Comparison of ENCODE assay signal across 13 cellular contexts in the genomic region with DNA sequence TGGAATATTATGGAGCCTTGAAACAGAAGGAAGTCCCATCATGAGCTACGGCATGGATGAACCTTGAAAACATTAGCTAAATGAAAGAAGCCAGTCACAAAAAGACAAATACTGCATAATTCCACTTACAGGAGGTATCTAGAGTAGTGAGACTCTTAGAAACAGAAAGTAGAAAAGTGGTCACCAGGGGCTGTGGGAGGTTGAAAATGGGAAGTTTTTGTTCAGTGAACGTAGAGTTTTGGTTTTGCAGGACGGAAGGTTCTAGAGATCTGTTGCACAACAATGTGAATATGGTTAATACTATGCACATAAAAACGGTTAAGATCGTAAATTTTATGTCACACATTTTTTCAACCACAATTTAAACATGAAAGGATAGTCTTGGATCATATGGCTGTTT. TPM values are rescaled to one million over a fixed set of nuclear protein-coding genes. Genes with fewer than 3 reads are reported as not detected.
A peak's percentile ranks its signal among the peaks of the same experiment; 100 is the strongest.
DNase-seq lines count a peak whose midpoint lies in the region; ATAC-seq and TF ChIP-seq lines count a peak whose summit lies in the region.
"Had no signal": no experiment of that assay in that cellular context is flagged by ENCODE, and none has a peak within 500 bp of the region (broad histone marks: within the 10 kb centered on the region; RNA-seq: fewer than 3 reads in every experiment).

No MANE protein-coding gene starts in this region.

- no peak overlapping the region for H3K4me3 ChIP-seq in testis
- H3K4me3 ChIP-seq: tibial artery had no signal

- H3K27me3 ChIP-seq in testis = no peaks in the 10 kb centered on the region
- H3K27me3 ChIP-seq: tibial artery had no signal

- no peak for TF ChIP-seq CTCF in testis (IDR thresholded peaks at IDR 0.05)

- 72 to 78% methylated on average over 5 of the region's 5 CpGs for WGBS in testis, 2 donors

- H3K27ac ChIP-seq in testis = no peak overlapping the region
- H3K27ac ChIP-seq: tibial artery had no signal

- intact Hi-C loops in testis (cut with DNase I; ENCODE audit: low total_unique reads) = no loop called here

- H3K4me1 ChIP-seq in testis = no peaks in the 10 kb centered on the region
- H3K4me1 ChIP-seq: tibial artery had no signal

- DNase-seq in testis (no peak), NCI-H446 (lab: John Stamatoyannopoulos, UW) (no peak), NCI-H345 treated with DMSO at 0.1 percent for 48 hours (lab: John Stamatoyannopoulos, UW; ENCODE audit: unreplicated experiment) (no peak)
- no peak for DNase-seq in stimulated activated CD4-positive, alpha-beta T cell treated with anti-CD3 and anti-CD28 coated beads, Interleukin-2, amount 100 ng/mL, for 48 hours
- DNase-seq: NCI-H2029 treated with DMSO at 0.1 percent for 48 hours, PC-3, posterior cingulate gyrus, tibial artery had no signal

- no peaks in the 10 kb centered on the region for H3K36me3 ChIP-seq in testis (ENCODE audit: low read depth, missing control alignments)
- H3K36me3 ChIP-seq: tibial artery had no signal

- peak; percentile 94 for ATAC-seq in GM19372 (IDR thresholded peaks at IDR 0.05; ENCODE audit: low read depth, unreplicated experiment)
- peak; percentile 89 for ATAC-seq in HG02759 (IDR thresholded peaks at IDR 0.05; ENCODE audit: unreplicated experiment)
- ATAC-seq in HG03439 (IDR thresholded peaks at IDR 0.05; ENCODE audit: unreplicated experiment) = peak; percentile 74
- ATAC-seq: PC-3 had no signal

- TF ChIP-seq POLR2A in testis (IDR thresholded peaks at IDR 0.05) = no peak

- no peaks in the 10 kb centered on the region for H3K9me3 ChIP-seq in testis
- H3K9me3 ChIP-seq: tibial artery had no signal

RNA-seq across cellular contexts. Expression of gene SLC10A2, which starts 11.9 kb away (rescaled TPM):
- not detected for total RNA-seq in testis
- polyA plus RNA-seq in testis (ENCODE audit: insufficient read depth, low read depth, low replicate concordance) = not detected
- total RNA-seq: lung microvascular endothelial cell, PC-3 had no signal
- polyA plus RNA-seq: IgD-negative memory B cell had no signal
